1 cellular context compared by ENCODE assay signal in the genomic region with DNA sequence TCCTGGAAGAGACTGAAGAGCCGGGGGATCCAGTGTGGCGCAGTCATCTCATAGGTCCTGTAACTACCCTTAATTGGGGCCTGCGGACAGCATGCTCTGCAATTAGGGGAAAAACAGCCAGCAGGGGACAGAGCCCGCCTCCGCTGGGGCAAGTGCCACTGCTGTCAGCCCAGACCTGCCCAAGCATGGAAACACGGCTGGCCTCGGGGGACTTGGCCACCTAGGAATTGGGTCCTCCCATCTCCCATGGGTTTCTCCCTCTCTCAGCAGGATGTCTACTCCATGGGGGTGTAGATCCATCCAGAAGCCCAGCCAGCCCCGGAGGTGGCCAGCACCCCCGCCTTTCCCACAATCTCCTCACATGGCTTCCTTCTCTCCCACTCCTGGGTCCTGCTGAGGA.
TF ChIP-seq lines count a peak whose summit lies in the region.

No MANE protein-coding gene starts in this region.

TF ChIP-seq in K562, 482 proteins besides CTCF, POLR2A, EP300 and RAD21:
- TF ChIP-seq ELF4 (CRISPR knock-in tag; IDR thresholded peaks at IDR 0.05) (no peak), PPARD (CRISPR knock-in tag; IDR thresholded peaks at IDR 0.05) (no peak), LEF1 (IDR thresholded peaks at IDR 0.05) (no peak), ESRRA (IDR thresholded peaks at IDR 0.05; ENCODE audit: borderline replicate concordance, low read depth) (no peak)
